26 cellular contexts compared by ENCODE assay signal in genomic region chr3:21506061-21506460, GRCh38.
"Had no signal": no experiment of that assay in that cellular context is flagged by ENCODE, and none has a peak within 500 bp of the region (broad histone marks: within the 10 kb centered on the region; RNA-seq: fewer than 3 reads in every experiment).

No MANE protein-coding gene starts in this region.

- H2AFZ ChIP-seq: neural progenitor cell had no signal

- H3K27ac Mint-ChIP-seq: activated CD4-positive, alpha-beta memory T cell treated with anti-CD3 and anti-CD28 coated beads for 36 hours; activated naive CD4-positive, alpha-beta T cell treated with anti-CD3 and anti-CD28 coated beads, Interleukin-2, amount 10 ng/mL, durations not matched to agents 7 days and 5 days; activated naive CD8-positive, alpha-beta T cell treated with anti-CD3 and anti-CD28 coated beads, Interleukin-2, amount 10 ng/mL, durations not matched to agents 7 days and 5 days; activated T-cell treated with anti-CD3 and anti-CD28 coated beads, Interleukin-2, amount 50 U/mL, for 24 hours; naive thymus-derived CD4-positive, alpha-beta T cell; neural progenitor cell; stimulated activated effector memory CD8-positive, alpha-beta T cell treated with anti-CD3 and anti-CD28 coated beads, Interleukin-12 subunit alpha, Interleukin-12 subunit beta, amount 100 ng/mL, for 72 hours; stimulated activated naive CD8-positive, alpha-beta T cell treated with anti-CD3 and anti-CD28 coated beads, Interleukin-15, Interleukin-2, amounts not matched to agents 100 ng/mL and 50 ng/mL, for 24 hours; type B pancreatic cell had no signal

- H3K4me3 ChIP-seq: heart right ventricle, neural progenitor cell, thoracic aorta, uterus had no signal

- H3K9me3 Mint-ChIP-seq: neural progenitor cell, type B pancreatic cell had no signal

- H3K36me3 ChIP-seq: neural progenitor cell, uterus, WERI-Rb-1 had no signal

- H3K27me3 ChIP-seq: foreskin keratinocyte, heart right ventricle, neural progenitor cell, uterus had no signal

- H3K27ac ChIP-seq: foreskin keratinocyte, heart right ventricle, neural progenitor cell, thoracic aorta, uterus, WERI-Rb-1 had no signal

- H3K4me1 Mint-ChIP-seq: activated naive CD4-positive, alpha-beta T cell treated with anti-CD3 and anti-CD28 coated beads, Interleukin-2, amount 10 ng/mL, durations not matched to agents 7 days and 5 days; activated naive CD8-positive, alpha-beta T cell treated with anti-CD3 and anti-CD28 coated beads, Interleukin-2, amount 10 ng/mL, durations not matched to agents 7 days and 5 days; naive thymus-derived CD4-positive, alpha-beta T cell; stimulated activated effector memory CD8-positive, alpha-beta T cell treated with anti-CD3 and anti-CD28 coated beads, Interleukin-12 subunit alpha, Interleukin-12 subunit beta, amount 100 ng/mL, for 72 hours had no signal

- H3K4me2 ChIP-seq: neural progenitor cell had no signal

- H3K27me3 Mint-ChIP-seq: activated CD4-positive, alpha-beta memory T cell treated with anti-CD3 and anti-CD28 coated beads for 36 hours; activated naive CD4-positive, alpha-beta T cell treated with anti-CD3 and anti-CD28 coated beads, Interleukin-2, amount 10 ng/mL, durations not matched to agents 7 days and 5 days; activated naive CD8-positive, alpha-beta T cell treated with anti-CD3 and anti-CD28 coated beads, Interleukin-2, amount 10 ng/mL, durations not matched to agents 7 days and 5 days; activated T-cell treated with anti-CD3 and anti-CD28 coated beads, Interleukin-2, amount 50 U/mL, for 24 hours; naive thymus-derived CD4-positive, alpha-beta T cell; stimulated activated naive CD8-positive, alpha-beta T cell treated with anti-CD3 and anti-CD28 coated beads, Interleukin-15, Interleukin-2, amounts not matched to agents 100 ng/mL and 50 ng/mL, for 24 hours had no signal

- H3K4me1 ChIP-seq: foreskin keratinocyte, uterus had no signal

- H3K4me3 Mint-ChIP-seq: activated CD4-positive, alpha-beta memory T cell treated with anti-CD3 and anti-CD28 coated beads for 36 hours; activated naive CD4-positive, alpha-beta T cell treated with anti-CD3 and anti-CD28 coated beads, Interleukin-2, amount 10 ng/mL, durations not matched to agents 7 days and 5 days; activated naive CD8-positive, alpha-beta T cell treated with anti-CD3 and anti-CD28 coated beads, Interleukin-2, amount 10 ng/mL, durations not matched to agents 7 days and 5 days; activated T-cell treated with anti-CD3 and anti-CD28 coated beads, Interleukin-2, amount 50 U/mL, for 24 hours; naive thymus-derived CD4-positive, alpha-beta T cell; neural progenitor cell; stimulated activated effector memory CD8-positive, alpha-beta T cell treated with anti-CD3 and anti-CD28 coated beads, Interleukin-12 subunit alpha, Interleukin-12 subunit beta, amount 100 ng/mL, for 72 hours; stimulated activated naive CD8-positive, alpha-beta T cell treated with anti-CD3 and anti-CD28 coated beads, Interleukin-15, Interleukin-2, amounts not matched to agents 100 ng/mL and 50 ng/mL, for 24 hours; type B pancreatic cell had no signal

- DNase-seq: activated CD4-positive, alpha-beta memory T cell treated with anti-CD3 and anti-CD28 coated beads for 36 hours; activated CD4-positive, alpha-beta T cell treated with anti-CD3 and anti-CD28 coated beads for 48 hours; activated CD8-positive, alpha-beta memory T cell treated with anti-CD3 and anti-CD28 coated beads, Interleukin-2, amount 50 U/mL, for 48 hours; activated gamma-delta T cell; activated naive CD4-positive, alpha-beta T cell treated with anti-CD3 and anti-CD28 coated beads, Interleukin-2, amount 10 ng/mL, durations not matched to agents 7 days and 5 days; activated naive CD8-positive, alpha-beta T cell treated with anti-CD3 and anti-CD28 coated beads, Interleukin-2, amount 10 ng/mL, durations not matched to agents 7 days and 5 days; activated T-cell treated with anti-CD3 and anti-CD28 coated beads, Interleukin-2, amount 50 U/mL, for 24 hours; amniotic stem cell; effector CD8-positive, alpha-beta T cell; foreskin keratinocyte; heart right ventricle; midbrain; naive thymus-derived CD4-positive, alpha-beta T cell; posterior cingulate gyrus; right cardiac atrium; stimulated activated CD4-positive, alpha-beta T cell treated with anti-CD3 and anti-CD28 coated beads, Interleukin-12 subunit alpha, Interleukin-12 subunit beta, amount 100 ng/mL, for 4 hours; stimulated activated CD4-positive, alpha-beta T cell treated with anti-CD3 and anti-CD28 coated beads, Interleukin-4, amount 100 ng/mL, for 1 hour; T-helper 9 cell; uterus; WERI-Rb-1 had no signal

- H3K9ac ChIP-seq: neural progenitor cell had no signal

- H3K9me3 ChIP-seq: heart right ventricle, thoracic aorta, uterus had no signal

- ATAC-seq: activated CD4-positive, CD25-positive, alpha-beta regulatory T cell treated with anti-CD3 and anti-CD28 coated beads, Interleukin-2, amount 50 U/mL, for 24 hours; foreskin keratinocyte; heart right ventricle; naive thymus-derived CD4-positive, alpha-beta T cell; right cardiac atrium; stimulated activated effector memory CD8-positive, alpha-beta T cell treated with anti-CD3 and anti-CD28 coated beads, Interleukin-12 subunit alpha, Interleukin-12 subunit beta, amount 100 ng/mL, for 72 hours had no signal

- H3K36me3 Mint-ChIP-seq: activated CD4-positive, alpha-beta memory T cell treated with anti-CD3 and anti-CD28 coated beads for 36 hours; activated naive CD4-positive, alpha-beta T cell treated with anti-CD3 and anti-CD28 coated beads, Interleukin-2, amount 10 ng/mL, durations not matched to agents 7 days and 5 days; activated naive CD8-positive, alpha-beta T cell treated with anti-CD3 and anti-CD28 coated beads, Interleukin-2, amount 10 ng/mL, durations not matched to agents 7 days and 5 days; naive thymus-derived CD4-positive, alpha-beta T cell; neural progenitor cell; stimulated activated effector memory CD8-positive, alpha-beta T cell treated with anti-CD3 and anti-CD28 coated beads, Interleukin-12 subunit alpha, Interleukin-12 subunit beta, amount 100 ng/mL, for 72 hours had no signal
